In genomic region chr4:156193116-156193515, GRCh38 we compare ENCODE assay signal across 26 cellular contexts.
DNase-seq lines count a peak whose midpoint lies in the region; ATAC-seq and TF ChIP-seq lines count a peak whose summit lies in the region.
"Had no signal": no experiment of that assay in that cellular context is flagged by ENCODE, and none has a peak within 500 bp of the region (broad histone marks: within the 10 kb centered on the region; RNA-seq: fewer than 3 reads in every experiment).

No MANE protein-coding gene starts in this region.

- in situ Hi-C loops in brain microvascular endothelial cell (cut with HindIII; ENCODE audit: low pct_ligation_motif_present, low sequenced_read_pairs): no loop called here

- H3K27me3 ChIP-seq in brain microvascular endothelial cell (replicated peaks): no peaks in the 10 kb centered on the region
- H3K27me3 ChIP-seq: sigmoid colon, SJSA1, upper lobe of left lung had no signal

- H3K27ac ChIP-seq in brain microvascular endothelial cell: peak overlapping the region; percentile 30
- H3K27ac ChIP-seq: parathyroid adenoma, sigmoid colon, SJSA1, upper lobe of left lung, VCaP had no signal

- H3K4me3 Mint-ChIP-seq in nephron (peak overlapping the region in 2 of 3 experiments; percentile 11 to 31), osteocyte (ENCODE audit: unreplicated experiment) (no peak overlapping the region)
- H3K4me3 Mint-ChIP-seq: activated naive CD8-positive, alpha-beta T cell treated with anti-CD3 and anti-CD28 coated beads, Interleukin-2, amount 10 ng/mL, durations not matched to agents 7 days and 5 days; activated T-helper 17 cell treated with anti-CD3 and anti-CD28 coated beads, Interleukin-2, amount 50 U/mL, for 72 hours; CD14-positive monocyte; natural killer cell; T-helper 17 cell had no signal

- H3K4me1 Mint-ChIP-seq in nephron (peaks cover 66% of the 10 kb centered on the region), osteocyte (ENCODE audit: unreplicated experiment) (peaks cover 17% of the 10 kb centered on the region)
- H3K4me1 Mint-ChIP-seq: activated naive CD8-positive, alpha-beta T cell treated with anti-CD3 and anti-CD28 coated beads, Interleukin-2, amount 10 ng/mL, durations not matched to agents 7 days and 5 days; activated T-helper 17 cell treated with anti-CD3 and anti-CD28 coated beads, Interleukin-2, amount 50 U/mL, for 72 hours; natural killer cell; T-helper 17 cell had no signal

- H3K27me3 Mint-ChIP-seq in nephron (ENCODE audit: low read depth) (peaks cover 3% of the 10 kb centered on the region), osteocyte (ENCODE audit: unreplicated experiment) (no peaks in the 10 kb centered on the region)
- H3K27me3 Mint-ChIP-seq: activated naive CD8-positive, alpha-beta T cell treated with anti-CD3 and anti-CD28 coated beads, Interleukin-2, amount 10 ng/mL, durations not matched to agents 7 days and 5 days; activated T-helper 17 cell treated with anti-CD3 and anti-CD28 coated beads, Interleukin-2, amount 50 U/mL, for 72 hours; T-helper 17 cell had no signal

- ATAC-seq in GM21360 (IDR thresholded peaks at IDR 0.05; ENCODE audit: unreplicated experiment): no peak
- ATAC-seq: activated T-helper 17 cell treated with anti-CD3 and anti-CD28 coated beads, Interleukin-2, amount 50 U/mL, for 72 hours; left cardiac atrium; natural killer cell; T-helper 17 cell had no signal

- H3K4me3 ChIP-seq in brain microvascular endothelial cell (ENCODE audit: low read depth, low read length): no peak overlapping the region
- H3K4me3 ChIP-seq: HAP-1, sigmoid colon, SJSA1, upper lobe of left lung had no signal

- H3K27ac Mint-ChIP-seq in nephron (peak overlapping the region; percentile 39 to 90 (median 78)), osteocyte (ENCODE audit: unreplicated experiment) (no peak overlapping the region)
- H3K27ac Mint-ChIP-seq: activated naive CD8-positive, alpha-beta T cell treated with anti-CD3 and anti-CD28 coated beads, Interleukin-2, amount 10 ng/mL, durations not matched to agents 7 days and 5 days; activated T-helper 17 cell treated with anti-CD3 and anti-CD28 coated beads, Interleukin-2, amount 50 U/mL, for 72 hours; CD14-positive monocyte; natural killer cell; T-helper 17 cell had no signal

- H3K36me3 Mint-ChIP-seq in nephron (ENCODE audit: low read depth) (no peaks in the 10 kb centered on the region), osteocyte (ENCODE audit: unreplicated experiment) (no peaks in the 10 kb centered on the region)
- H3K36me3 Mint-ChIP-seq: activated naive CD8-positive, alpha-beta T cell treated with anti-CD3 and anti-CD28 coated beads, Interleukin-2, amount 10 ng/mL, durations not matched to agents 7 days and 5 days; CD14-positive monocyte; natural killer cell had no signal

- DNase-seq in DMS 273 (lab: John Stamatoyannopoulos, UW; ENCODE audit: unreplicated experiment) (peak; percentile 50), M059J (ENCODE audit: low read depth) (peak; percentile 60), brain microvascular endothelial cell (peak; percentile 69), osteocyte (ENCODE audit: extremely low spot score, unreplicated experiment) (no peak), epidermal melanocyte (ENCODE audit: insufficient read length, low spot score) (no peak), NCI-H69 (lab: John Stamatoyannopoulos, UW) (no peak)
- DNase-seq: ACHN; activated CD4-positive, alpha-beta T cell treated with anti-CD3 and anti-CD28 coated beads, Interleukin-2, amount 50 U/mL, for 1 hour; activated naive CD8-positive, alpha-beta T cell treated with anti-CD3 and anti-CD28 coated beads, Interleukin-2, amount 10 ng/mL, durations not matched to agents 7 days and 5 days; cortex of kidney; glutamatergic neuron; KG1; left cardiac atrium; natural killer cell; NCI-H187; T-helper 17 cell; upper lobe of left lung had no signal

- H3K9me3 Mint-ChIP-seq in nephron: no peaks in the 10 kb centered on the region
- peaks cover 3% of the 10 kb centered on the region for H3K9me3 Mint-ChIP-seq in osteocyte (ENCODE audit: unreplicated experiment)

- no peaks in the 10 kb centered on the region for H3K36me3 ChIP-seq in brain microvascular endothelial cell (replicated peaks)
- H3K36me3 ChIP-seq: HAP-1, sigmoid colon, SJSA1, upper lobe of left lung had no signal

- TF ChIP-seq CTCF in brain microvascular endothelial cell (IDR thresholded peaks at IDR 0.05; ENCODE audit: low read depth, low read length, missing control alignments): no peak
- TF ChIP-seq CTCF in nephron (IDR thresholded peaks at IDR 0.05; ENCODE audit: unreplicated experiment in 3 of 3): no peak
- no peak for TF ChIP-seq CTCF in osteocyte (IDR thresholded peaks at IDR 0.05)

Comparison
In these comparisons a context has a peak if more than half of its experiments do, and no peak if none do; other contexts are left out.
1. DNase-seq: peak in DMS 273 (single experiment), M059J (single experiment) and brain microvascular endothelial cell (single experiment); none in osteocyte (single experiment), epidermal melanocyte (single experiment) and NCI-H69 (single experiment).